24 cellular contexts compared by ENCODE assay signal in the genomic region with DNA sequence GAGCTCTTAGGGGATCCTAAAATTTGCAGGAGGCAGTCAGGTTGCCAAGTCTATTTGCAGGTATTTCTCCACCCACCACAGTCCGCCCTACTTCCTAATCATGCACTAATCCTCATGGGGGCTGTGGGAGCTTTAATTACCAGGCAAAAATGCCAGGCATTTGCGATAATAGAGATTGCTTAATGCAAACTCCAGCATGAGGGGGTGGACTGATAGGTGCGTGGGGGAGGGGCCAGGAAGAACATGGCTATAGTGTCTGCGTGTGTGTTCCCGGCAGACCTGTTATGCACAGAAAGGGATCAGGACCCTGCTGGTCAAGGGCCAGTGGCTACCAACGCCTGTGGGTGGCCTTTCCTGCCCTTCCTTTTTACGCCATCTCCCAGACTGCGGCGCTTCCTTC. TPM values are rescaled to one million over a fixed set of nuclear protein-coding genes. Genes with fewer than 3 reads are reported as not detected.
DNase-seq lines count a peak whose midpoint lies in the region; ATAC-seq and TF ChIP-seq lines count a peak whose summit lies in the region.
"Had no signal": no experiment of that assay in that cellular context is flagged by ENCODE, and none has a peak within 500 bp of the region (broad histone marks: within the 10 kb centered on the region; RNA-seq: fewer than 3 reads in every experiment).

No MANE protein-coding gene starts in this region.

- no peaks in the 10 kb centered on the region for H3K4me1 Mint-ChIP-seq in MCF 10A (ENCODE audit: insufficient read depth, unreplicated experiment)

- no TSS peak for BruUV-seq in MCF 10A (replicated peaks; lab: Mats Ljungman, UMichigan)

- H3K4me1 ChIP-seq in HEK293 (ENCODE audit: control insufficient read depth, insufficient read depth, low read length) (peaks cover 6% of the 10 kb centered on the region), ascending aorta (peaks cover 19 to 33% of the 10 kb centered on the region in 2 donors), left lung (peaks cover 33 to 57% of the 10 kb centered on the region in 2 donors)
- H3K4me1 ChIP-seq: prostate gland had no signal

- H3K9me3 ChIP-seq in HEK293 (ENCODE audit: control insufficient read depth, insufficient read depth, low read depth, low read length): no peaks in the 10 kb centered on the region
- no peaks in the 10 kb centered on the region for H3K9me3 ChIP-seq in ascending aorta
- H3K9me3 ChIP-seq in left lung: no peaks in the 10 kb centered on the region
- H3K9me3 ChIP-seq: prostate gland, thyroid gland had no signal

- no peak for TF ChIP-seq CTCF in HEK293 (tag by site-specific recombination; IDR thresholded peaks at IDR 0.05)
- TF ChIP-seq CTCF in ascending aorta (IDR thresholded peaks at IDR 0.05): no peak
- no peak for TF ChIP-seq CTCF in left lung (IDR thresholded peaks at IDR 0.05)
- TF ChIP-seq CTCF in MCF 10A (IDR thresholded peaks at IDR 0.05; ENCODE audit: unreplicated experiment): no peak

- H3K27me3 Mint-ChIP-seq in MCF 10A (ENCODE audit: insufficient read depth, unreplicated experiment): no peaks in the 10 kb centered on the region

- intact Hi-C loops in ascending aorta (cut with DNase I): no loop called here
- intact Hi-C loops in left lung (cut with DNase I): no loop called here
- intact Hi-C loops in MCF 10A (cut with micrococcal nuclease): no loop called here

- CTCF ChIA-PET in HEK293 (lab: Yijun Ruan, JAX) (interaction anchor here (0.7 to 1.4 kb wide), 2 partner anchors 88 to 155 kb away, joined by 3 to 4 read pairs; no protein-coding TSS in a partner anchor), MCF 10A (lab: Yijun Ruan, JAX) (no interaction called here)

- no peaks in the 10 kb centered on the region for H3K9me3 Mint-ChIP-seq in MCF 10A (ENCODE audit: unreplicated experiment)
- H3K9me3 Mint-ChIP-seq: HFFc6 had no signal

- H3K27ac ChIP-seq in HEK293 (ENCODE audit: extremely low read depth, low read depth, low read length): no peak overlapping the region
- H3K27ac ChIP-seq in ascending aorta: peak overlapping the region; percentile 72 to 78
- peak overlapping the region; percentile 64 to 67 for H3K27ac ChIP-seq in left lung
- H3K27ac ChIP-seq: brain microvascular endothelial cell, prostate gland, spleen, thyroid gland had no signal

- H3K4me3 Mint-ChIP-seq in MCF 10A (ENCODE audit: unreplicated experiment): no peak overlapping the region
- H3K4me3 Mint-ChIP-seq: activated CD4-positive, alpha-beta memory T cell treated with anti-CD3 and anti-CD28 coated beads for 36 hours; CD8-positive, alpha-beta T cell; HFFc6 had no signal

- no peak for DNase-seq in ascending aorta (ENCODE audit: low spot score in 2 of 2)
- DNase-seq in left lung: peak in 1 of 2 donors; percentile 41
- peak; percentile 76 for DNase-seq in renal cortical epithelial cell (ENCODE audit: low read depth)
- DNase-seq in NCI-H2081 (lab: John Stamatoyannopoulos, UW): no peak
- DNase-seq in NCI-H2196 treated with DMSO at 0.1 percent for 48 hours (lab: John Stamatoyannopoulos, UW; ENCODE audit: unreplicated experiment): no peak
- no peak for DNase-seq in MCF 10A (ENCODE audit: unreplicated experiment)
- DNase-seq: activated CD4-positive, alpha-beta memory T cell treated with anti-CD3 and anti-CD28 coated beads for 36 hours; activated CD4-positive, CD25-positive, alpha-beta regulatory T cell; activated effector memory CD4-positive, alpha-beta T cell treated with Interleukin-2 at 50 U/mL for 16 hours; brain microvascular endothelial cell; CD8-positive, alpha-beta T cell; DMS79; HFFc6; NCI-H1092 treated with DMSO at 0.1 percent for 48 hours; NCI-H2107; NCI-H526 treated with DMSO at 0.1 percent for 48 hours; spleen; stimulated activated CD4-positive, alpha-beta T cell treated with anti-CD3 and anti-CD28 coated beads, Interleukin-4, amount 100 ng/mL, for 1 hour; stimulated activated naive CD8-positive, alpha-beta T cell treated with anti-CD3 and anti-CD28 coated beads, Interleukin-15, Interleukin-2, amounts not matched to agents 100 U/mL and 50 U/mL, for 24 hours; thyroid gland had no signal

- no peaks in the 10 kb centered on the region for H3K36me3 ChIP-seq in HEK293 (ENCODE audit: control insufficient read depth in 2 of 2, insufficient read depth in 1 of 2, low read length in 2 of 2)
- no peaks in the 10 kb centered on the region for H3K36me3 ChIP-seq in ascending aorta
- H3K36me3 ChIP-seq in left lung: no peaks in the 10 kb centered on the region
- H3K36me3 ChIP-seq: brain microvascular endothelial cell, prostate gland, spleen, thyroid gland had no signal

- no peaks in the 10 kb centered on the region for H3K27me3 ChIP-seq in ascending aorta
- H3K27me3 ChIP-seq in left lung: no peaks in the 10 kb centered on the region
- H3K27me3 ChIP-seq: thyroid gland had no signal

- ATAC-seq in left lung (peak; percentile 50), HG02885 (IDR thresholded peaks at IDR 0.05; ENCODE audit: poor library complexity, unreplicated experiment) (no peak)
- ATAC-seq: CD8-positive, alpha-beta T cell; GM12878; stimulated activated naive CD8-positive, alpha-beta T cell treated with anti-CD3 and anti-CD28 coated beads, Interleukin-15, Interleukin-2, amounts not matched to agents 100 U/mL and 50 U/mL, for 24 hours had no signal

- H3K27ac Mint-ChIP-seq in MCF 10A (ENCODE audit: low read depth, unreplicated experiment): no peak overlapping the region
- H3K27ac Mint-ChIP-seq: activated CD4-positive, alpha-beta memory T cell treated with anti-CD3 and anti-CD28 coated beads for 36 hours; CD8-positive, alpha-beta T cell; HFFc6 had no signal

- no peak overlapping the region for H3K4me3 ChIP-seq in HEK293 (ENCODE audit: low read depth, low read length)
- no peak overlapping the region for H3K4me3 ChIP-seq in ascending aorta
- H3K4me3 ChIP-seq in left lung: no peak overlapping the region
- H3K4me3 ChIP-seq: GM12878, prostate gland, spleen, thyroid gland had no signal

- no peaks in the 10 kb centered on the region for H3K36me3 Mint-ChIP-seq in MCF 10A (ENCODE audit: insufficient read depth, unreplicated experiment)
- H3K36me3 Mint-ChIP-seq: activated CD4-positive, alpha-beta memory T cell treated with anti-CD3 and anti-CD28 coated beads for 36 hours; CD8-positive, alpha-beta T cell had no signal

- POLR2A ChIA-PET in HEK293 (lab: Yijun Ruan, JAX) (no interaction called here), MCF 10A (lab: Yijun Ruan, JAX) (no interaction called here)

TF ChIP-seq in HEK293, 187 proteins besides CTCF, POLR2A, EP300 and RAD21:
- no peak for TF ChIP-seq BCL11B (tag by site-specific recombination; IDR thresholded peaks at IDR 0.05; ENCODE audit: low read depth)
- no peak for TF ChIP-seq ZBTB1 (tag by site-specific recombination; IDR thresholded peaks at IDR 0.05)
- no peak for TF ChIP-seq ZFP37 (tag by site-specific recombination; IDR thresholded peaks at IDR 0.05)
- no peak for TF ChIP-seq ZNF132 (tag by site-specific recombination; IDR thresholded peaks at IDR 0.05; ENCODE audit: borderline replicate concordance)
- TF ChIP-seq, protein P1, sequence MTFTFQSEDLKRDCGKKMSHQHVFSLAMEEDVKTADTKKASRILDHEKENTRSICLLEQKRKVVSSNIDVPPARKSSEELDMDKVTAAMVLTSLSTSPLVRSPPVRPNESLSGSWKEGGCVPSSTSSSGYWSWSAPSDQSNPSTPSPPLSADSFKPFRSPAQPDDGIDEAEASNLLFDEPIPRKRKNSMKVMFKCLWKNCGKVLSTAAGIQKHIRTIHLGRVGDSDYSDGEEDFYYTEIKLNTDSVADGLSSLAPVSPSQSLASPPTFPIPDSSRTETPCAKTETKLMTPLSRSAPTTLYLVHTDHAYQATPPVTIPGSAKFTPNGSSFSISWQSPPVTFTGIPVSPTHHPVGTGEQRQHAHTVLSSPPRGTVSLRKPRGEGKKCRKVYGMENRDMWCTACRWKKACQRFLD (tag by site-specific recombination; IDR thresholded peaks at IDR 0.05): no peak
- TF ChIP-seq ZNF670 (tag by site-specific recombination; IDR thresholded peaks at IDR 0.05; ENCODE audit: low read depth): no peak
- no peak for TF ChIP-seq ZNF211 (tag by site-specific recombination; IDR thresholded peaks at IDR 0.05; ENCODE audit: low read depth)
- TF ChIP-seq ZFHX2 (tag by site-specific recombination; conservative IDR thresholded peaks at IDR 0.05): peak; percentile 41; the same call in 1 of the 2 replicates
- no peak for TF ChIP-seq ZNF184 (tag by site-specific recombination; IDR thresholded peaks at IDR 0.05)
- no peak for TF ChIP-seq KLF8 (tag by site-specific recombination; IDR thresholded peaks at IDR 0.05)
- TF ChIP-seq EGR2 (tag by site-specific recombination; IDR thresholded peaks at IDR 0.05; ENCODE audit: low read depth): peak; percentile 49; the same call in 1 of the 2 replicates
TF ChIP-seq in HEK293: peak in this region for 2.

RNA-seq across cellular contexts. Expression of a gene that starts 15.6 kb away (rescaled TPM):
- 2,113 TPM for total RNA-seq in ascending aorta
- total RNA-seq in left lung: 1,000 to 10,000 TPM in 1 of 2 donors, 100 to 1,000 TPM in 1; 567 to 1,008 TPM
- 4.4 and 33.0 TPM in 2 replicates for total RNA-seq in renal cortical epithelial cell
- total RNA-seq in MCF 10A (2022): 0.71 TPM in 1 of 2 replicates, not detected in the other

Comparison
In these comparisons a context has a peak if more than half of its experiments do, and no peak if none do; other contexts are left out.
1. RNA of a gene that starts 15.6 kb away (total RNA-seq): 2,113 TPM in ascending aorta (single experiment) and 567 to 1,008 TPM in left lung; 4.4 to 33.0 TPM in renal cortical epithelial cell and 0.71 TPM in MCF 10A; every median in the first group is over 10 times any median in the second.